Comparison of ENCODE assay signal across 30 cellular contexts in the genomic region with DNA sequence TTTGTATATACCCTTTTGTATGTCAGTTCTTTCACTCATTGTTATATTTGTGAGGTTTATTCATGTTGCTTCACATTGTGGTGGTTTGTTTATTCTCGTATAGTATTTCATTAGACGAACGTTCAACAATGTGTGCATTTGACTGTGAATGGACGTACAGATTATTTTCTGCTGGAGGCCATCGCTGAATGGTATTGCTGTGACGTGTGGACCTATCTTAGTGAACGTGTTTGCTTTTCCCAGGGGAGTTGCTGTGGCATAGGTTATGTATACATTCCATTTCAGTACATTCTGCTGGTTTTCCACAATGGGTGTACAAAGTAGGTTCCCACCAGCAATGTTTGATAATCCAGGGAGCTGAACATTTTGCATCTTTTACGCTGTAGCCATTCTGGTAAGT. TPM values are rescaled to one million over a fixed set of nuclear protein-coding genes. Genes with fewer than 3 reads are reported as not detected.
DNase-seq lines count a peak whose midpoint lies in the region; ATAC-seq lines count a peak whose summit lies in the region.
"Had no signal": no experiment of that assay in that cellular context is flagged by ENCODE, and none has a peak within 500 bp of the region (broad histone marks: within the 10 kb centered on the region; RNA-seq: fewer than 3 reads in every experiment).

No MANE protein-coding gene starts in this region.

- no peak overlapping the region for H4K12ac ChIP-seq in trophoblast cell (ENCODE audit: low read depth, low read length)

- H3K4me1 Mint-ChIP-seq in T-helper 17 cell = peaks cover 2% of the 10 kb centered on the region
- H3K4me1 Mint-ChIP-seq: H9 had no signal

- no peak overlapping the region for H3K4me3 ChIP-seq in trophoblast cell (ENCODE audit: low read depth, low read length)
- H3K4me3 ChIP-seq: BLaER1, GM23248, SJSA1 had no signal

- H3K4me2 ChIP-seq in trophoblast cell (ENCODE audit: low read length) = no peak overlapping the region
- H3K4me2 ChIP-seq: BLaER1 had no signal

- peaks cover 6% of the 10 kb centered on the region for H3K36me3 Mint-ChIP-seq in T-helper 17 cell (ENCODE audit: low read depth)

- H3K9me3 ChIP-seq in T-helper 17 cell (ENCODE audit: control insufficient read depth, low read length, poor library complexity, severe bottlenecking) (no peaks in the 10 kb centered on the region), trophoblast cell (ENCODE audit: insufficient read depth, low read depth, low read length) (no peaks in the 10 kb centered on the region)
- H3K9me3 ChIP-seq: Caco-2, SJSA1 had no signal

- no peak overlapping the region for H4K91ac ChIP-seq in trophoblast cell (ENCODE audit: low read depth, low read length)

- H3K27me3 ChIP-seq in trophoblast cell (ENCODE audit: insufficient read depth, low read length) = no peaks in the 10 kb centered on the region
- H3K27me3 ChIP-seq: BLaER1, SJSA1 had no signal

- no peak overlapping the region for H4K8ac ChIP-seq in trophoblast cell (ENCODE audit: low read depth, low read length)

- no peak overlapping the region for H2AFZ ChIP-seq in trophoblast cell (ENCODE audit: insufficient read depth, low read length, poor library complexity)
- H2AFZ ChIP-seq: GM23248 had no signal

- H3K4me1 ChIP-seq in trophoblast cell (ENCODE audit: control insufficient read depth in 1 of 2, insufficient read depth in 2 of 2, low read length in 2 of 2) = no peaks in the 10 kb centered on the region
- H3K4me1 ChIP-seq: Caco-2, SJSA1 had no signal

- no peak overlapping the region for H2AK5ac ChIP-seq in trophoblast cell (ENCODE audit: low read length)

- no peak overlapping the region for H3K14ac ChIP-seq in trophoblast cell (ENCODE audit: low read length)

- no peak overlapping the region for H2BK12ac ChIP-seq in trophoblast cell (ENCODE audit: low read length)

- H3K79me2 ChIP-seq in trophoblast cell (ENCODE audit: control insufficient read depth, insufficient read depth, low read length, poor library complexity) = no peaks in the 10 kb centered on the region

- H3K4me3 Mint-ChIP-seq in T-helper 17 cell = no peak overlapping the region
- H3K4me3 Mint-ChIP-seq: CD4-positive, alpha-beta T cell; H9; IgD-negative memory B cell had no signal

- no peak overlapping the region for H2BK5ac ChIP-seq in trophoblast cell (ENCODE audit: low read depth, low read length, poor library complexity)

- no CpG with 5 or more reads among the region's 8 CpGs for WGBS in trophoblast cell (ENCODE audit: extremely low coverage, insufficient coverage, insufficient read length)

- H3K36me3 ChIP-seq in trophoblast cell (ENCODE audit: control insufficient read depth in 1 of 2, insufficient read depth in 2 of 2, low read length in 2 of 2) = no peaks in the 10 kb centered on the region

- H3K27ac Mint-ChIP-seq in T-helper 17 cell = no peak overlapping the region
- H3K27ac Mint-ChIP-seq: CD4-positive, alpha-beta T cell; H9; IgD-negative memory B cell had no signal

- H3K27ac ChIP-seq in trophoblast cell (ENCODE audit: low read depth, low read length) = no peak overlapping the region
- H3K27ac ChIP-seq: 22Rv1, BLaER1, GM23248, HL-60, SJSA1 had no signal

- H3K9ac ChIP-seq in trophoblast cell (ENCODE audit: low read length) = no peak overlapping the region
- H3K9ac ChIP-seq: BLaER1, GM23248 had no signal

- no peak overlapping the region for H3K18ac ChIP-seq in trophoblast cell (ENCODE audit: low read length)

- no peaks in the 10 kb centered on the region for H3K27me3 Mint-ChIP-seq in T-helper 17 cell
- H3K27me3 Mint-ChIP-seq: CD4-positive, alpha-beta T cell; IgD-negative memory B cell had no signal

- H3K4ac ChIP-seq in trophoblast cell (ENCODE audit: low read depth, low read length) = no peak overlapping the region

- peak; percentile 37 for DNase-seq in NCI-H345 (lab: John Stamatoyannopoulos, UW)
- no peak for DNase-seq in NCI-H345 treated with DMSO at 0.1 percent for 48 hours (lab: John Stamatoyannopoulos, UW; ENCODE audit: unreplicated experiment)
- DNase-seq in NCI-H748 treated with DMSO at 0.1 percent for 48 hours (lab: John Stamatoyannopoulos, UW) = peak; percentile 6
- DNase-seq in islet precursor cell = peak; percentile 19
- no peak for DNase-seq in germinal center (ENCODE audit: low spot score)
- DNase-seq in T-helper 17 cell = no peak
- no peak for DNase-seq in trophoblast cell
- DNase-seq in HK-2 (ENCODE audit: unreplicated experiment) = no peak
- DNase-seq: ACHN; Caco-2; CD4-positive, alpha-beta T cell; DMS 273 treated with DMSO at 0.1 percent for 48 hours; GM23248; H9; Karpas-422; MV-4-11; NCI-H1105 treated with DMSO at 0.1 percent for 48 hours; NCI-H1694 treated with DMSO at 0.1 percent for 48 hours; NCI-H2081 treated with DMSO at 0.1 percent for 48 hours; NCI-H510A; NCI-H82; OCI-M1 had no signal

- H3K79me1 ChIP-seq in trophoblast cell (ENCODE audit: low read length) = no peaks in the 10 kb centered on the region

- no peak for ATAC-seq in T-helper 17 cell

- H2BK120ac ChIP-seq in trophoblast cell (ENCODE audit: insufficient read depth, low read length, poor library complexity) = no peak overlapping the region

- H3K23ac ChIP-seq in trophoblast cell (ENCODE audit: low read length) = no peak overlapping the region

RNA-seq across cellular contexts. Expression of a gene that starts 31.1 kb away (rescaled TPM):
- under 1 TPM in 1 of 2 donors, not detected in 1; 0.13 TPM for total RNA-seq in T-helper 17 cell
- 0.03 TPM in 1 of 2 replicates, not detected in the other for polyA plus RNA-seq in trophoblast cell (2013)
- total RNA-seq: Caco-2, G401, GM23248, H9, HT1080 had no signal
- polyA plus RNA-seq: GM23248, IgD-negative memory B cell had no signal

RNA-seq across cellular contexts. Expression of a gene that starts 40.7 kb away (rescaled TPM):
- 10 to 100 TPM; 12.7 to 14.2 TPM for total RNA-seq in T-helper 17 cell
- polyA plus RNA-seq in trophoblast cell (2013) = 3.5 and 3.6 TPM in 2 replicates

RNA-seq across cellular contexts. Expression of a gene that starts 56.5 kb away (rescaled TPM):
- not detected for total RNA-seq in T-helper 17 cell
- polyA plus RNA-seq in trophoblast cell (2013) = 0.01 TPM in 2 replicates
- total RNA-seq: CD4-positive, alpha-beta T cell; G401; GM23248; H9; HT1080; M059J; SJSA1 had no signal
- polyA plus RNA-seq: GM23248, IgD-negative memory B cell had no signal

Comparison
In these comparisons a context has a peak if more than half of its experiments do, and no peak if none do; other contexts are left out.
1. DNase-seq: peak in NCI-H345 (single experiment), NCI-H748 treated with DMSO at 0.1 percent for 48 hours (single experiment) and islet precursor cell (single experiment); none in NCI-H345 treated with DMSO at 0.1 percent for 48 hours (single experiment), germinal center (single experiment), T-helper 17 cell (0 of 3), trophoblast cell (0 of 2) and HK-2 (single experiment).